Comparison of ENCODE assay signal across 14 cellular contexts in genomic region chr2:60544980-60545560, GRCh38. TPM values are rescaled to one million over a fixed set of nuclear protein-coding genes. Genes with fewer than 3 reads are reported as not detected.
DNase-seq lines count a peak whose midpoint lies in the region; ATAC-seq and TF ChIP-seq lines count a peak whose summit lies in the region.
"Had no signal": no experiment of that assay in that cellular context is flagged by ENCODE, and none has a peak within 500 bp of the region (broad histone marks: within the 10 kb centered on the region; RNA-seq: fewer than 3 reads in every experiment).

No MANE protein-coding gene starts in this region.

- no peaks in the 10 kb centered on the region for H3K27me3 ChIP-seq in neural cell (ENCODE audit: insufficient read depth, low read depth, low read length)
- H3K27me3 ChIP-seq in ovary = no peaks in the 10 kb centered on the region

- no peak for TF ChIP-seq RAD21 in neural cell (conservative IDR thresholded peaks at IDR 0.05)

- H3K4me3 Mint-ChIP-seq in activated B cell treated with CpG ODN at 0.5 μM for 24 hours = peak overlapping the region; percentile 96
- H3K4me3 Mint-ChIP-seq: central memory CD8-positive, alpha-beta T cell had no signal

- H3K27me3 Mint-ChIP-seq in activated B cell treated with CpG ODN at 0.5 μM for 24 hours = no peaks in the 10 kb centered on the region

- H3K9me3 ChIP-seq in neural cell (ENCODE audit: low read length) (no peaks in the 10 kb centered on the region), ovary (no peaks in the 10 kb centered on the region)
- H3K9me3 ChIP-seq: mucosa of descending colon had no signal

- 20 to 39% (median 24%) methylated on average over 8 of the region's 8 CpGs for WGBS in ovary, 3 donors

- CTCF ChIA-PET in activated B cell treated with CpG ODN at 0.5 μM for 24 hours (lab: Charles Lee) = interaction anchor here (0.8 to 1.6 kb wide), 4 partner anchors 33 to 1519 kb away, joined by 3 to 5 read pairs (median 3); no protein-coding TSS in a partner anchor

- DNase-seq in GM12865 (ENCODE audit: low read depth) (peak; percentile 40), activated B cell treated with CpG ODN at 0.5 μM for 24 hours (no peak), HuH-7 (ENCODE audit: low spot score) (no peak), ovary (no peak)
- no peak for DNase-seq in activated effector memory CD4-positive, alpha-beta T cell treated with Interleukin-2 at 50 U/mL for 16 hours
- DNase-seq: AML-193, erythroblast, GDM1, NCI-H510A had no signal

- no peak for TF ChIP-seq POLR2A in ovary (IDR thresholded peaks at IDR 0.05)

- no peak overlapping the region for H3K4me3 ChIP-seq in GM12865 (ENCODE audit: low read depth, low read length)
- H3K4me3 ChIP-seq in neural cell (ENCODE audit: low read length) = peak overlapping the region; percentile 93
- no peak overlapping the region for H3K4me3 ChIP-seq in ovary
- H3K4me3 ChIP-seq: mucosa of descending colon had no signal

- no peaks in the 10 kb centered on the region for H3K9me2 ChIP-seq in neural cell (ENCODE audit: insufficient read depth, low read length)

- H3K4me1 ChIP-seq in ovary (ENCODE audit: insufficient read depth) = peaks cover 2% of the 10 kb centered on the region

- H3K9ac ChIP-seq in neural cell (ENCODE audit: low read length) = peak overlapping the region; percentile 98

- H3K9me3 Mint-ChIP-seq in activated B cell treated with CpG ODN at 0.5 μM for 24 hours = no peaks in the 10 kb centered on the region
- H3K9me3 Mint-ChIP-seq: central memory CD8-positive, alpha-beta T cell had no signal

- H3K4me1 Mint-ChIP-seq in activated B cell treated with CpG ODN at 0.5 μM for 24 hours = peaks cover 85% of the 10 kb centered on the region

- intact Hi-C loops in activated B cell treated with CpG ODN at 0.5 μM for 24 hours (cut with micrococcal nuclease) (no loop called here), ovary (cut with DNase I) (no loop called here)

- no peak overlapping the region for H3K4me2 ChIP-seq in neural cell (ENCODE audit: low read length)

- H3K27ac ChIP-seq in neural cell (ENCODE audit: low read length) (peak overlapping the region; percentile 95), ovary (no peak overlapping the region)

- no peak overlapping the region for H2AFZ ChIP-seq in neural cell (ENCODE audit: low read depth, low read length)

- POLR2A ChIA-PET in activated B cell treated with CpG ODN at 0.5 μM for 24 hours (lab: Charles Lee) = interaction anchor here (1.0 to 5.2 kb wide), 10 partner anchors 9 to 191 kb away, joined by 3 to 24 read pairs (median 6); partner anchors contain the start of gene BCL11A

- ATAC-seq in HG02798 (IDR thresholded peaks at IDR 0.05; ENCODE audit: poor library complexity, unreplicated experiment) = peak; percentile 38
- no peak for ATAC-seq in activated B cell treated with CpG ODN at 0.5 μM for 24 hours (ENCODE audit: low read depth)
- no peak for ATAC-seq in HG02588 (IDR thresholded peaks at IDR 0.05; ENCODE audit: unreplicated experiment)
- ATAC-seq: mucosa of descending colon had no signal

- peaks cover 77% of the 10 kb centered on the region for H3K36me3 Mint-ChIP-seq in activated B cell treated with CpG ODN at 0.5 μM for 24 hours (ENCODE audit: low read depth)

- TF ChIP-seq EP300 in neural cell (conservative IDR thresholded peaks at IDR 0.05; ENCODE audit: poor library complexity, severe bottlenecking) (no peak), ovary (IDR thresholded peaks at IDR 0.05) (no peak)

- H3K36me3 ChIP-seq in neural cell (ENCODE audit: insufficient read depth, low read length) (peaks cover 20% of the 10 kb centered on the region), ovary (no peaks in the 10 kb centered on the region)

- H3F3A ChIP-seq in neural cell (ENCODE audit: insufficient read depth, low read length, poor library complexity, severe bottlenecking) = peaks cover 13% of the 10 kb centered on the region

- H3K79me2 ChIP-seq in neural cell (replicated peaks; ENCODE audit: insufficient read depth, low read length) = peaks cover 99% of the 10 kb centered on the region

- TF ChIP-seq CTCF in GM12865 (IDR thresholded peaks at IDR 0.05; ENCODE audit: insufficient read depth, low read depth, low read length, missing control alignments) (no peak), activated B cell treated with CpG ODN at 0.5 μM for 24 hours (IDR thresholded peaks at IDR 0.05) (no peak), neural cell (IDR thresholded peaks at IDR 0.05; ENCODE audit: poor library complexity, severe bottlenecking) (no peak), ovary (IDR thresholded peaks at IDR 0.05) (no peak)

- no peaks in the 10 kb centered on the region for H4K20me1 ChIP-seq in neural cell (ENCODE audit: insufficient read depth)

- peak overlapping the region; percentile 98 for H3K27ac Mint-ChIP-seq in activated B cell treated with CpG ODN at 0.5 μM for 24 hours

TF ChIP-seq in neural cell, 6 proteins besides CTCF, POLR2A, EP300 and RAD21:
- no peak for TF ChIP-seq MXI1 (conservative IDR thresholded peaks at IDR 0.05; ENCODE audit: poor library complexity, severe bottlenecking)
- TF ChIP-seq REST (IDR thresholded peaks at IDR 0.05; ENCODE audit: borderline replicate concordance) = no peak
- TF ChIP-seq POLR2AphosphoS5 (IDR thresholded peaks at IDR 0.05) = no peak
- TF ChIP-seq EZH2 (IDR thresholded peaks at IDR 0.05; ENCODE audit: borderline replicate concordance, insufficient read depth, low read length, poor library complexity, severe bottlenecking) = no peak
- no peak for TF ChIP-seq TAF1 (IDR thresholded peaks at IDR 0.05; ENCODE audit: low read depth)
- no peak for TF ChIP-seq SMC3 (conservative IDR thresholded peaks at IDR 0.05; ENCODE audit: poor library complexity)

RNA-seq across cellular contexts. Expression of gene BCL11A, which starts 8.4 kb away (rescaled TPM):
- 279 and 331 TPM in 2 replicates for total RNA-seq in activated B cell treated with CpG ODN at 0.5 μM for 24 hours
- 44.0 and 54.2 TPM in 2 replicates for polyA plus RNA-seq in neural cell
- polyA minus RNA-seq in neural cell = 117 and 150 TPM in 2 replicates
- total RNA-seq in ovary = 1 to 10 TPM in 6 of 7 donors, not detected in 1; 2.1 to 5.7 (median 3.6) TPM
- polyA plus RNA-seq in ovary = 1 to 10 TPM in 1 of 2 donors, under 1 TPM in 1; 0.81 to 2.5 TPM

Comparison
In these comparisons a context has a peak if more than half of its experiments do, and no peak if none do; other contexts are left out.
1. RNA of gene BCL11A, which starts 8.4 kb away (total RNA-seq): 279 to 331 TPM in activated B cell treated with CpG ODN at 0.5 μM for 24 hours; 2.1 to 5.7 TPM in ovary; every median in the first group is over 10 times any median in the second.